In genomic region chr2:227214622-227215041, GRCh38 we compare ENCODE assay signal across 17 cellular contexts. TPM values are rescaled to one million over a fixed set of nuclear protein-coding genes. Genes with fewer than 3 reads are reported as not detected.
"Had no signal": no experiment of that assay in that cellular context is flagged by ENCODE, and none has a peak within 500 bp of the region (broad histone marks: within the 10 kb centered on the region; RNA-seq: fewer than 3 reads in every experiment).

No MANE protein-coding gene starts in this region.

- H3K36me3 ChIP-seq: cardiac muscle cell, gastroesophageal sphincter, heart right ventricle, neural progenitor cell, thoracic aorta had no signal

- DNase-seq: activated CD4-positive, alpha-beta T cell treated with anti-CD3 and anti-CD28 coated beads, Interleukin-2, amount 10 ng/mL, durations not matched to agents 24 days and 14 days; activated CD4-positive, CD25-positive, alpha-beta regulatory T cell; activated CD8-positive, alpha-beta memory T cell treated with anti-CD3 and anti-CD28 coated beads, Interleukin-2, amount 50 U/mL, for 4 hours; activated CD8-positive, alpha-beta T cell treated with anti-CD3 and anti-CD28 coated beads, Interleukin-2, amount 10 ng/mL, durations not matched to agents 7 days and 5 days; activated gamma-delta T cell treated with Interleukin-2 at 50 U/mL for 16 hours; activated T-cell treated with anti-CD3 and anti-CD28 coated beads, Interleukin-2, amount 50 U/mL, for 72 hours; erythroblast; heart right ventricle; naive B cell; stimulated activated CD4-positive, alpha-beta T cell treated with anti-CD3 and anti-CD28 coated beads, Interleukin-12 subunit alpha, Interleukin-12 subunit beta, amount 100 ng/mL, for 4 hours; stimulated activated CD4-positive, alpha-beta T cell treated with anti-CD3 and anti-CD28 coated beads, Interleukin-2, amount 100 ng/mL, for 24 hours had no signal

- ATAC-seq: activated CD8-positive, alpha-beta T cell treated with anti-CD3 and anti-CD28 coated beads, Interleukin-2, amount 10 ng/mL, durations not matched to agents 7 days and 5 days; activated T-cell treated with anti-CD3 and anti-CD28 coated beads, Interleukin-2, amount 50 U/mL, for 72 hours; gastroesophageal sphincter; heart right ventricle had no signal

- H3K4me3 ChIP-seq: cardiac muscle cell, gastroesophageal sphincter, heart right ventricle, neural progenitor cell, thoracic aorta had no signal

- H3K27me3 ChIP-seq: cardiac muscle cell, gastroesophageal sphincter, heart right ventricle had no signal

- H3K27ac ChIP-seq: cardiac muscle cell, gastroesophageal sphincter, heart right ventricle, neural progenitor cell, parathyroid adenoma, thoracic aorta had no signal

RNA-seq across cellular contexts. Expression of gene COL4A3, which starts 50.2 kb away (rescaled TPM):
- total RNA-seq: activated CD4-positive, alpha-beta T cell treated with anti-CD3 and anti-CD28 coated beads, Interleukin-2, amount 10 ng/mL, durations not matched to agents 24 days and 14 days; activated CD8-positive, alpha-beta T cell treated with anti-CD3 and anti-CD28 coated beads, Interleukin-2, amount 10 ng/mL, durations not matched to agents 7 days and 5 days; cardiac muscle cell; T-helper 2 cell treated with Interferon-gamma antibody and Interleukin-4, amounts not matched to agents 100 ng/mL and 5 ng/mL, for 36 hours had no signal

RNA-seq across cellular contexts. Expression of gene COL4A4, which starts 50.6 kb away (rescaled TPM):
- total RNA-seq: activated CD4-positive, alpha-beta T cell treated with anti-CD3 and anti-CD28 coated beads, Interleukin-2, amount 10 ng/mL, durations not matched to agents 24 days and 14 days; activated CD8-positive, alpha-beta T cell treated with anti-CD3 and anti-CD28 coated beads, Interleukin-2, amount 10 ng/mL, durations not matched to agents 7 days and 5 days had no signal
